Comparison of ENCODE assay signal across 8 cellular contexts in genomic region chr4:78954048-78954666, GRCh38. TPM values are rescaled to one million over a fixed set of nuclear protein-coding genes. Genes with fewer than 3 reads are reported as not detected.
DNase-seq lines count a peak whose midpoint lies in the region; ATAC-seq and TF ChIP-seq lines count a peak whose summit lies in the region.

No MANE protein-coding gene starts in this region.

- no peak overlapping the region for H3K27ac Mint-ChIP-seq in activated naive CD8-positive, alpha-beta T cell treated with anti-CD3 and anti-CD28 coated beads for 36 hours

- H3K9me3 Mint-ChIP-seq in activated naive CD8-positive, alpha-beta T cell treated with anti-CD3 and anti-CD28 coated beads for 36 hours, result no peaks in the 10 kb centered on the region

- H3K79me2 ChIP-seq in fibroblast of lung (ENCODE audit: control insufficient read depth, insufficient read depth, low read length), result no peaks in the 10 kb centered on the region

- no peaks in the 10 kb centered on the region for H4K20me1 ChIP-seq in fibroblast of lung (ENCODE audit: control insufficient read depth, extremely low read depth, insufficient read depth, low read length)

- ATAC-seq in GM18868 (IDR thresholded peaks at IDR 0.05; ENCODE audit: unreplicated experiment) (peak; percentile 38), HG03045 (IDR thresholded peaks at IDR 0.05; ENCODE audit: unreplicated experiment) (no peak), GM19463 (IDR thresholded peaks at IDR 0.05; ENCODE audit: unreplicated experiment) (no peak)

- H3K4me3 ChIP-seq in AG04450 (ENCODE audit: low read depth, low read length) (no peak overlapping the region), fibroblast of lung (replicated peaks in 1 of 4; ENCODE audit: control extremely low read depth in 1 of 4, insufficient read depth in 1 of 4, low read depth in 3 of 4, low read length in 4 of 4) (no peak overlapping the region), uterus (no peak overlapping the region)

- H3K27me3 ChIP-seq in AG04450 (ENCODE audit: control insufficient read depth, insufficient read depth, low read length), result no peaks in the 10 kb centered on the region
- H3K27me3 ChIP-seq in fibroblast of lung (ENCODE audit: control insufficient read depth, insufficient read depth, low read length), result peaks cover 5% of the 10 kb centered on the region
- no peaks in the 10 kb centered on the region for H3K27me3 ChIP-seq in uterus

- TF ChIP-seq CTCF in AG04450 (IDR thresholded peaks at IDR 0.05; ENCODE audit: low read depth, low read length), result peak; percentile 47
- peak; percentile 28 to 54 for TF ChIP-seq CTCF in fibroblast of lung (conservative IDR thresholded peaks at IDR 0.05 in 1 of 2, IDR thresholded peaks at IDR 0.05 in 1 of 2; ENCODE audit: low read depth in 1 of 2, low read length in 2 of 2)
- peak in 3 of 4 experiments; percentile 12 to 35 (median 32) for TF ChIP-seq CTCF in uterus (IDR thresholded peaks at IDR 0.05)

- CTCF ChIA-PET in AG04450 (lab: Charles Lee), result interaction anchor here (0.9 to 3.3 kb wide), 5 partner anchors 9 to 1266 kb away, joined by 3 to 21 read pairs (median 6); partner anchors contain the start of gene PAQR3

- H3K27ac ChIP-seq in AG04450 (ENCODE audit: low read depth, low read length) (no peak overlapping the region), fibroblast of lung (ENCODE audit: insufficient read depth, low read length) (no peak overlapping the region), uterus (no peak overlapping the region)

- H3K27me3 Mint-ChIP-seq in activated naive CD8-positive, alpha-beta T cell treated with anti-CD3 and anti-CD28 coated beads for 36 hours, result peaks cover 10% of the 10 kb centered on the region

- H3K4me3 Mint-ChIP-seq in activated naive CD8-positive, alpha-beta T cell treated with anti-CD3 and anti-CD28 coated beads for 36 hours, result no peak overlapping the region

- no peak overlapping the region for H3K4me2 ChIP-seq in fibroblast of lung (ENCODE audit: extremely low read depth, insufficient read depth, low read length)

- H3K9me3 ChIP-seq in AG04450 (ENCODE audit: control insufficient read depth, insufficient read depth, low read length), result no peaks in the 10 kb centered on the region
- H3K9me3 ChIP-seq in fibroblast of lung (ENCODE audit: control insufficient read depth, insufficient read depth, low read depth, low read length), result no peaks in the 10 kb centered on the region
- H3K9me3 ChIP-seq in uterus, result no peaks in the 10 kb centered on the region

- no peak for TF ChIP-seq POLR2A in uterus (IDR thresholded peaks at IDR 0.05)

- no peaks in the 10 kb centered on the region for H3K4me1 ChIP-seq in fibroblast of lung (ENCODE audit: control insufficient read depth, extremely low read depth, insufficient read depth, low read length)
- no peaks in the 10 kb centered on the region for H3K4me1 ChIP-seq in uterus

- H3K36me3 Mint-ChIP-seq in activated naive CD8-positive, alpha-beta T cell treated with anti-CD3 and anti-CD28 coated beads for 36 hours, result no peaks in the 10 kb centered on the region

- H3K36me3 ChIP-seq in fibroblast of lung (ENCODE audit: control insufficient read depth, insufficient read depth, low read length), result no peaks in the 10 kb centered on the region
- H3K36me3 ChIP-seq in uterus, result no peaks in the 10 kb centered on the region

- no peak overlapping the region for H3K9ac ChIP-seq in fibroblast of lung (ENCODE audit: insufficient read depth, low read length)

- no peak for DNase-seq in AG04450 (ENCODE audit: low read depth, low spot score)
- DNase-seq in NCI-H748 (lab: John Stamatoyannopoulos, UW; ENCODE audit: unreplicated experiment), result peak; percentile 71
- DNase-seq in fibroblast of lung (ENCODE audit: low read depth in 2 of 2), result peak in 1 of 2 donors; percentile 36
- no peak for DNase-seq in uterus
- DNase-seq in activated naive CD8-positive, alpha-beta T cell treated with anti-CD3 and anti-CD28 coated beads for 36 hours, result no peak

- POLR2A ChIA-PET in AG04450 (lab: Yijun Ruan, JAX), result no interaction called here

- intact Hi-C loops in uterus (cut with DNase I; ENCODE audit: low total_unique reads), result loop anchor here (5.0 kb wide), 1 partner anchor 1263 kb away; no protein-coding TSS in a partner anchor

- no peak overlapping the region for H2AFZ ChIP-seq in fibroblast of lung (ENCODE audit: low read length)

- H3K4me1 Mint-ChIP-seq in activated naive CD8-positive, alpha-beta T cell treated with anti-CD3 and anti-CD28 coated beads for 36 hours, result no peaks in the 10 kb centered on the region

RNA-seq across cellular contexts. Expression of gene PAQR3, which starts 14.9 kb away (rescaled TPM):
- polyA plus RNA-seq in AG04450 (2011; rRNA removed) (22.9 and 35.7 TPM in 2 replicates), fibroblast of lung (29.4 and 37.6 TPM in 2 replicates)
- polyA minus RNA-seq in AG04450 (2011; rRNA and poly(A)+ RNA removed), result 16.2 and 32.1 TPM in 2 replicates
- total RNA-seq in fibroblast of lung (10.8 and 15.5 TPM in 2 replicates), uterus (10 to 100 TPM in 3 of 4 donors, 1 to 10 TPM in 1; 4.1 to 23.2 (median 19.5) TPM)
- polyA plus RNA-seq in fibroblast of lung (2012), result 11.9 and 12.6 TPM in 2 replicates
- polyA minus RNA-seq in fibroblast of lung (ENCODE audit: low replicate concordance), result 19.3 and 39.4 TPM in 2 replicates
- 1 to 10 TPM; 9.6 to 9.8 TPM for total RNA-seq in activated naive CD8-positive, alpha-beta T cell treated with anti-CD3 and anti-CD28 coated beads for 36 hours
